8 cellular contexts compared by ENCODE assay signal in the genomic region with DNA sequence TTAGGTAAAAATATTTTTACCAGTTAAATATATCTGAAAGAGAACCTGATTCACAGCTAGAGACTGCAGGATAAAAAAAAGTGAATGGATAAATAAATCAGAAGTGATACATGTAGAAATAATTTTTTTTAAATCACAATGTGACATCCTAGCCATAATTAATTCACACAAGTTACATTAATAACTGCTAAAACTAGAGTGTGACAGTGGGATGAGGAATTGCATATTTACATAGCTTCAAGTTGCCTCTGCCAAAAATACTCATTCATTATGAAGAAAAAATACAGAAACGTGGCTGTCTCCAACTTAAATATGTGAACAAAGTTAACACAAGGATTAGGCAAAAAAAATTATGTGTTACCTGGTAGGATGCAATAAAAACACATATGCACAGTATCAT.
"Had no signal": no experiment of that assay in that cellular context is flagged by ENCODE, and none has a peak within 500 bp of the region (broad histone marks: within the 10 kb centered on the region; RNA-seq: fewer than 3 reads in every experiment).

No MANE protein-coding gene starts in this region.

- H3K4me3 Mint-ChIP-seq: H9, IgD-negative memory B cell had no signal

- H3K4me1 Mint-ChIP-seq: IgD-negative memory B cell had no signal

- H3K9me3 Mint-ChIP-seq: H9 had no signal

- H3K27me3 Mint-ChIP-seq: IgD-negative memory B cell had no signal

- ATAC-seq: HepG2 had no signal

- H3K27ac ChIP-seq: GM23248, HL-60 had no signal

- H2AFZ ChIP-seq: GM23248 had no signal

- H3K9ac ChIP-seq: GM23248 had no signal

- FAIRE-seq: HepG2 had no signal

- H3K36me3 Mint-ChIP-seq: IgD-negative memory B cell had no signal

- H3K4me3 ChIP-seq: GM23248 had no signal

- H3K27ac Mint-ChIP-seq: H9, IgD-negative memory B cell had no signal

- DNase-seq: GM23248, GOT3, H9, HCEC 1CT, KBM-7 had no signal
